Comparison of ENCODE assay signal across 1 cellular context in the genomic region with DNA sequence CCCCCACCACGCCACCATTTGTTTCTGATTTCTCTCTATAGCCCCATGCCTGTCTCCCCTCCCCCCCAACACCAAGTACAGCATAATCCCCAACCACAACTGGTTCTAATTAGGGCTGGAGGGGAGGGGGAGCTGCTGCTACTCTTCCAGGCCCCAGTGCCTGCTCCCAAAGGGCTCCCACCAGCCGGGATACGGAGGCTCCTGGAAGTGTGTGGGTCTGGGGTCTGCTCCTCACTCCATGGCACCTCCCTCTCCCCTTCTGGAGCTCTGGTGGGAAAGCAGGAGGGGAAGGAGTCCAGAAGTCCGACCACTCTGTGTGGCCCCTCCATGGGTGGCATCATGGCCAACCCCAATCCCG.
TF ChIP-seq lines count a peak whose summit lies in the region.

No MANE protein-coding gene starts in this region.

TF ChIP-seq in A549, 52 proteins besides CTCF, POLR2A, EP300 and RAD21 (continued from another document):
- TF ChIP-seq, protein P1, sequence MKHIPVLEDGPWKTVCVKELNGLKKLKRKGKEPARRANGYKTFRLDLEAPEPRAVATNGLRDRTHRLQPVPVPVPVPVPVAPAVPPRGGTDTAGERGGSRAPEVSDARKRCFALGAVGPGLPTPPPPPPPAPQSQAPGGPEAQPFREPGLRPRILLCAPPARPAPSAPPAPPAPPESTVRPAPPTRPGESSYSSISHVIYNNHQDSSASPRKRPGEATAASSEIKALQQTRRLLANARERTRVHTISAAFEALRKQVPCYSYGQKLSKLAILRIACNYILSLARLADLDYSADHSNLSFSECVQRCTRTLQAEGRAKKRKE (CRISPR knock-in tag; IDR thresholded peaks at IDR 0.05; ENCODE audit: low read depth), result no peak
- TF ChIP-seq ZNF302 (CRISPR knock-in tag; IDR thresholded peaks at IDR 0.05) (no peak), KDM1A (IDR thresholded peaks at IDR 0.05; ENCODE audit: low read depth) (no peak), HOXB5 (CRISPR knock-in tag; IDR thresholded peaks at IDR 0.05) (no peak), FOSB (CRISPR knock-in tag; IDR thresholded peaks at IDR 0.05) (no peak), RNF2 (IDR thresholded peaks at IDR 0.05; ENCODE audit: borderline replicate concordance, low read depth) (no peak), NFE2L2 (conservative IDR thresholded peaks at IDR 0.05; ENCODE audit: low read length) (no peak)
